1 cellular context compared by ENCODE assay signal in genomic region chr3:13650210-13651056, GRCh38.
A peak's percentile ranks its signal among the peaks of the same experiment; 100 is the strongest.
TF ChIP-seq lines count a peak whose summit lies in the region.

No MANE protein-coding gene starts in this region.

TF ChIP-seq in WTC11, 78 proteins besides CTCF, POLR2A, EP300 and RAD21 (continued from another document):
- TF ChIP-seq ZNF671 (CRISPR knock-in tag; IDR thresholded peaks at IDR 0.05) (no peak), ETV6 (CRISPR knock-in tag; IDR thresholded peaks at IDR 0.05) (peak; percentile 82), ZNF281 (CRISPR knock-in tag; IDR thresholded peaks at IDR 0.05) (0 out of 2 replicates have a peak, but pooled peaks have one; percentile 10), MLX (CRISPR knock-in tag; IDR thresholded peaks at IDR 0.05) (no peak), FOXP4 (CRISPR knock-in tag; IDR thresholded peaks at IDR 0.05) (0 out of 2 replicates have a peak, but pooled peaks have one; percentile 49), ZBTB21 (CRISPR knock-in tag; IDR thresholded peaks at IDR 0.05; ENCODE audit: borderline replicate concordance) (no peak; the same call in 1 of the 2 replicates), GTF2I (CRISPR knock-in tag; conservative IDR thresholded peaks at IDR 0.05) (0 out of 2 replicates have a peak, but pooled peaks have one; percentile 55), ZNF416 (CRISPR knock-in tag; IDR thresholded peaks at IDR 0.05) (no peak), CREB1 (CRISPR knock-in tag; IDR thresholded peaks at IDR 0.05) (peak; percentile 80; the same call in 1 of the 2 replicates), ZNF219 (CRISPR knock-in tag; IDR thresholded peaks at IDR 0.05; ENCODE audit: borderline replicate concordance) (no peak), NFATC4 (CRISPR knock-in tag; IDR thresholded peaks at IDR 0.05) (peak; percentile 71; the same call in 1 of the 2 replicates), E2F5 (CRISPR knock-in tag; IDR thresholded peaks at IDR 0.05) (peak; percentile 82), ZNF121 (CRISPR knock-in tag; IDR thresholded peaks at IDR 0.05) (peak; percentile 99), ZNF423 (CRISPR knock-in tag; IDR thresholded peaks at IDR 0.05) (peak; percentile 36)
TF ChIP-seq in WTC11: peak in this region for 23.
